In the genomic region with DNA sequence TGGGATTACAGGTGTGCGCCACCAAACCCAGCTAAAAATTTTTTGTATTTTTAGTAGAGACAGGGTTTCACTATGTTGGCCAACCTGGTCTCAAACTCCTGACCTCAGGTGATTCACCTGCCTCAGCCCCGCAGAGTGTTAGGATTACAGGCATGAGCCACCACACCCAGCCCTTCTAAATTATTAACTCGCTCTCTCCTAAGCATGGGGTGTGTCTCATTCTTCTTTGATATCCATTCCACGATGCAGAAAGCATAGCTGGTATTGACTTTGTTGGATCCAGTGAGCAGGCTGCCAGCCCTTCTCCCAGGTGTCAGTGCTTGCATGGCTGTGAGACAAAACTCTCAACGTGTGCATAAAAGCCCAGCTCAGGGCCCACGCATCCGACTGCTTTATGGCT, we compare ENCODE assay signal across 21 cellular contexts.
A peak's percentile ranks its signal among the peaks of the same experiment; 100 is the strongest.
DNase-seq lines count a peak whose midpoint lies in the region; ATAC-seq lines count a peak whose summit lies in the region.
"Had no signal": no experiment of that assay in that cellular context is flagged by ENCODE, and none has a peak within 500 bp of the region (broad histone marks: within the 10 kb centered on the region; RNA-seq: fewer than 3 reads in every experiment).

No MANE protein-coding gene starts in this region.

- ATAC-seq in GM18907 (IDR thresholded peaks at IDR 0.05; ENCODE audit: unreplicated experiment) = no peak
- ATAC-seq: Right ventricle myocardium inferior had no signal

- peak; percentile 7 for DNase-seq in NCI-H345 (lab: John Stamatoyannopoulos, UW)
- no peak for DNase-seq in NCI-H345 treated with DMSO at 0.1 percent for 48 hours (lab: John Stamatoyannopoulos, UW; ENCODE audit: unreplicated experiment)
- peak; percentile 19 for DNase-seq in Caki2 (ENCODE audit: low read depth)
- DNase-seq in SW480 (ENCODE audit: low spot score) = peak; percentile 0
- peak; percentile 68 for DNase-seq in mucosa of gallbladder (ENCODE audit: low spot score)
- no peak for DNase-seq in SIG-M5 treated with dmso at 0.1 percent for 504 hours (lab: John Stamatoyannopoulos, UW; ENCODE audit: unreplicated experiment)
- DNase-seq in G401 (ENCODE audit: low spot score) = no peak
- DNase-seq: 8988T; ACHN; BE2C; CD8-positive, alpha-beta memory T cell; DMS79; EL; NCI-H1105 treated with DMSO at 0.1 percent for 48 hours; NCI-H146; NCI-H1930; NCI-H510A treated with DMSO at 0.1 percent for 48 hours; NCI-H774; PC-9 had no signal

- in situ Hi-C loops in Caki2 (cut with HindIII; ENCODE audit: low pct_unique_long_range_greater_than_20kb, low sequenced_read_pairs) = no loop called here
- in situ Hi-C loops in G401 (cut with HindIII; ENCODE audit: low sequenced_read_pairs) = no loop called here

Comparison
In these comparisons a context has a peak if more than half of its experiments do, and no peak if none do; other contexts are left out.
1. DNase-seq: peak in NCI-H345 (single experiment), Caki2 (single experiment), SW480 (single experiment) and mucosa of gallbladder (single experiment); none in NCI-H345 treated with DMSO at 0.1 percent for 48 hours (single experiment), SIG-M5 treated with dmso at 0.1 percent for 504 hours (single experiment) and G401 (single experiment).